Comparison of ENCODE assay signal across 10 cellular contexts in genomic region chr5:62538017-62538942, GRCh38. TPM values are rescaled to one million over a fixed set of nuclear protein-coding genes. Genes with fewer than 3 reads are reported as not detected.
DNase-seq lines count a peak whose midpoint lies in the region; ATAC-seq, FAIRE-seq and TF ChIP-seq lines count a peak whose summit lies in the region.
"Had no signal": no experiment of that assay in that cellular context is flagged by ENCODE, and none has a peak within 500 bp of the region (broad histone marks: within the 10 kb centered on the region; RNA-seq: fewer than 3 reads in every experiment).

No MANE protein-coding gene starts in this region.

- H3K4me1 Mint-ChIP-seq in activated CD8-positive, alpha-beta memory T cell treated with anti-CD3 and anti-CD28 coated beads, Interleukin-2, amount 10 ng/mL, durations not matched to agents 7 days and 5 days: peaks cover 9% of the 10 kb centered on the region

- TF ChIP-seq CTCF in bronchial epithelial cell (IDR thresholded peaks at IDR 0.05; ENCODE audit: insufficient read depth, low read length, severe bottlenecking): no peak
- TF ChIP-seq CTCF in retinal pigment epithelial cell (conservative IDR thresholded peaks at IDR 0.05; ENCODE audit: low read depth, low read length): no peak

- no peaks in the 10 kb centered on the region for H3K27me3 Mint-ChIP-seq in activated CD8-positive, alpha-beta memory T cell treated with anti-CD3 and anti-CD28 coated beads, Interleukin-2, amount 10 ng/mL, durations not matched to agents 7 days and 5 days

- no peak for FAIRE-seq in bronchial epithelial cell (lab: Jason Lieb, UNC)
- no peak for FAIRE-seq in HTR-8/SVneo (lab: Jason Lieb, UNC)

- no peaks in the 10 kb centered on the region for H3K36me3 ChIP-seq in bronchial epithelial cell (ENCODE audit: control insufficient read depth, insufficient read depth, low read length)

- no peak overlapping the region for H3K4me3 Mint-ChIP-seq in activated CD8-positive, alpha-beta memory T cell treated with anti-CD3 and anti-CD28 coated beads, Interleukin-2, amount 10 ng/mL, durations not matched to agents 7 days and 5 days

- H3K27me3 ChIP-seq in bronchial epithelial cell (ENCODE audit: control insufficient read depth, insufficient read depth, low read length): no peaks in the 10 kb centered on the region
- H3K27me3 ChIP-seq: BLaER1 had no signal

- H3K36me3 Mint-ChIP-seq in activated CD8-positive, alpha-beta memory T cell treated with anti-CD3 and anti-CD28 coated beads, Interleukin-2, amount 10 ng/mL, durations not matched to agents 7 days and 5 days: peaks cover 39% of the 10 kb centered on the region

- DNase-seq in activated CD8-positive, alpha-beta memory T cell treated with anti-CD3 and anti-CD28 coated beads, Interleukin-2, amount 10 ng/mL, durations not matched to agents 7 days and 5 days: no peak
- DNase-seq in activated CD8-positive, alpha-beta memory T cell treated with anti-CD3 and anti-CD28 coated beads for 24 hours: no peak
- DNase-seq in LHCN-M2 (ENCODE audit: low read depth) (peak; percentile 70), bronchial epithelial cell (ENCODE audit: low read depth) (peak; percentile 85), retinal pigment epithelial cell (ENCODE audit: low read depth) (peak; percentile 19), HTR-8/SVneo (ENCODE audit: insufficient read length, low spot score) (no peak), anterior cingulate cortex (lab: John Stamatoyannopoulos, UW) (no peak)
- DNase-seq: central memory CD4-positive, alpha-beta T cell had no signal

- H3K9me3 Mint-ChIP-seq in activated CD8-positive, alpha-beta memory T cell treated with anti-CD3 and anti-CD28 coated beads, Interleukin-2, amount 10 ng/mL, durations not matched to agents 7 days and 5 days (ENCODE audit: low read depth): peaks cover 3% of the 10 kb centered on the region

- no peak overlapping the region for H3K27ac Mint-ChIP-seq in activated CD8-positive, alpha-beta memory T cell treated with anti-CD3 and anti-CD28 coated beads, Interleukin-2, amount 10 ng/mL, durations not matched to agents 7 days and 5 days

- CTCF ChIA-PET in activated CD8-positive, alpha-beta memory T cell treated with anti-CD3 and anti-CD28 coated beads, Interleukin-2, amount 10 ng/mL, durations not matched to agents 7 days and 5 days (lab: Charles Lee): interaction anchor here (0.7 kb wide), 1 partner anchor 49 kb away, joined by 3 read pairs; no protein-coding TSS in a partner anchor

- H3K4me3 ChIP-seq in bronchial epithelial cell (ENCODE audit: low read depth, low read length): no peak overlapping the region
- H3K4me3 ChIP-seq in retinal pigment epithelial cell (ENCODE audit: low read length): no peak overlapping the region
- H3K4me3 ChIP-seq: BLaER1 had no signal

- peak; percentile 23 for ATAC-seq in activated CD8-positive, alpha-beta memory T cell treated with anti-CD3 and anti-CD28 coated beads, Interleukin-2, amount 10 ng/mL, durations not matched to agents 7 days and 5 days
- no peak for ATAC-seq in HG02588 (IDR thresholded peaks at IDR 0.05; ENCODE audit: unreplicated experiment)

RNA-seq across cellular contexts. Expression of gene LRRC70, which starts 40.3 kb away (rescaled TPM):
- 1 to 10 TPM in 1 of 2 experiments, under 1 TPM in 1; 0.42 to 1.2 TPM for total RNA-seq in activated CD8-positive, alpha-beta memory T cell treated with anti-CD3 and anti-CD28 coated beads, Interleukin-2, amount 10 ng/mL, durations not matched to agents 7 days and 5 days
- total RNA-seq in LHCN-M2 (2014; rRNA removed) (0.17 and 0.83 TPM in 2 replicates), bronchial epithelial cell (1.0 and 1.6 TPM in 2 replicates)
- polyA plus RNA-seq in LHCN-M2 (2012): 0.18 TPM

Comparison
In these comparisons a context has a peak if more than half of its experiments do, and no peak if none do; other contexts are left out.
1. DNase-seq: peak in LHCN-M2 (single experiment), bronchial epithelial cell (single experiment) and retinal pigment epithelial cell (single experiment); none in activated CD8-positive, alpha-beta memory T cell treated with anti-CD3 and anti-CD28 coated beads, Interleukin-2, amount 10 ng/mL, durations not matched to agents 7 days and 5 days (single experiment), activated CD8-positive, alpha-beta memory T cell treated with anti-CD3 and anti-CD28 coated beads for 24 hours (single experiment), HTR-8/SVneo (single experiment) and anterior cingulate cortex (0 of 58).